In the genomic region with DNA sequence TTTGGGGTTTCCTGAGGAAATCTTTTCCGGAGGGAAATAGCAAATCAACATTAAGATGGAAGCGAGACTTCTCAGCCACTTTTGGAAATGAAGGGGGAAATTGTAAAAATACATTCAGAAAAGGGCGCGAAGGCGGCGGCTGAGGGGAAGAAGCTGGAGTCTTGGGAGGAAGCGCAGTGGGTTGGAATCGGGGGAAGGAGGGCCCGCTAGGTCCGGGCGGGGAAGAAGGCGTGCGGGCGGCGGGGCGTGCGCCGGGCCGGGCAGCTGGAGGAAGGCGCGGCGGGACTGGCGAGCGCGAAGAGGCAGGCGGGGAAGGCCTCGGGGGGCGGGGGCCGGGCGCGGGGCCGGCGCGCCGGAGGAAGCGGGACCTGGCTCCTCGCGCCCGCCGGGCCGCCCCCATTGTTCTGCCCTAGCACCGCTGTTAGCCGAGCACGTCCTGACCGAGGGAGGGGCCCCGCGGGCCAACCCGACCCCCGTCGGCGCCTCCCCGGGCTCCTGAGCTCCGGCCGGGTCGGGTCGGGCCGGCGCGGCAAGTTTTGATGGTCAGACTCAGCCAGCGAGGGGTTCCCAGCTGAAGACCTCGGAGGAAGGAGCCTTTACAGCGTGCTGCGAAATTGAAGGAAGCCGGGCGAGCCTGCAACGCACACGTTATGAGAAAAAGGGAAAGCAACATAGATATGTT, we compare ENCODE assay signal across 1 cellular context.
A peak's percentile ranks its signal among the peaks of the same experiment; 100 is the strongest.
TF ChIP-seq lines count a peak whose summit lies in the region.

No MANE protein-coding gene starts in this region.

TF ChIP-seq in K562, 482 proteins besides CTCF, POLR2A, EP300 and RAD21 (continued from another document and continues in another):
- TF ChIP-seq TRIM24 (IDR thresholded peaks at IDR 0.05) (no peak), RBM39 (optimal IDR thresholded peaks at IDR 0.05; ENCODE audit: low read depth, low read length) (no peak), CCAR2 (IDR thresholded peaks at IDR 0.05; ENCODE audit: low read depth, low read length) (no peak), SMC3 (conservative IDR thresholded peaks at IDR 0.05; ENCODE audit: insufficient read depth, low read depth, low read length) (no peak), SAFB2 (IDR thresholded peaks at IDR 0.05; ENCODE audit: borderline replicate concordance, low read depth, low read length, severe bottlenecking) (no peak), GTF2E2 (tag; IDR thresholded peaks at IDR 0.05) (peak; percentile 81), CAMTA2 (CRISPR knock-in tag; conservative IDR thresholded peaks at IDR 0.05) (no peak), GABPB2 (CRISPR knock-in tag; conservative IDR thresholded peaks at IDR 0.05) (no peak), ZNF766 (CRISPR knock-in tag; conservative IDR thresholded peaks at IDR 0.05) (no peak; the same call in 1 of the 2 replicates), ZNF23 (CRISPR knock-in tag; IDR thresholded peaks at IDR 0.05) (no peak), E2F3 (CRISPR knock-in tag; IDR thresholded peaks at IDR 0.05) (no peak; the same call in 1 of the 2 replicates), CBX1 (IDR thresholded peaks at IDR 0.05; ENCODE audit: low read depth) (0 out of 2 replicates have a peak, but pooled peaks have one; percentile 35), ZSCAN32 (CRISPR knock-in tag; IDR thresholded peaks at IDR 0.05) (no peak), HIVEP1 (CRISPR knock-in tag; IDR thresholded peaks at IDR 0.05) (no peak), ZNF133 (CRISPR knock-in tag; IDR thresholded peaks at IDR 0.05) (no peak), PPARD (CRISPR knock-in tag; IDR thresholded peaks at IDR 0.05) (no peak), POLR2AphosphoS5 (IDR thresholded peaks at IDR 0.05; ENCODE audit: control insufficient read depth, insufficient read depth, low read depth, low read length) (no peak; the same call in 1 of the 2 replicates), SRF (CRISPR knock-in tag; IDR thresholded peaks at IDR 0.05) (no peak), ESRRB (CRISPR knock-in tag; IDR thresholded peaks at IDR 0.05; ENCODE audit: borderline replicate concordance) (no peak), ZNF134 (CRISPR knock-in tag; conservative IDR thresholded peaks at IDR 0.05) (no peak), ZNF830 (CRISPR knock-in tag; IDR thresholded peaks at IDR 0.05) (no peak), TCFL5 (CRISPR knock-in tag; conservative IDR thresholded peaks at IDR 0.05) (no peak), MCM3 (IDR thresholded peaks at IDR 0.05) (no peak), RNF2 (IDR thresholded peaks at IDR 0.05) (no peak), ZNF507 (tag; conservative IDR thresholded peaks at IDR 0.05) (no peak), SOX6 (IDR thresholded peaks at IDR 0.05) (no peak; the same call in 1 of the 2 replicates), CXXC5 (CRISPR knock-in tag; IDR thresholded peaks at IDR 0.05) (peak; percentile 50; the same call in 1 of the 2 replicates)
- TF ChIP-seq, protein P1, sequence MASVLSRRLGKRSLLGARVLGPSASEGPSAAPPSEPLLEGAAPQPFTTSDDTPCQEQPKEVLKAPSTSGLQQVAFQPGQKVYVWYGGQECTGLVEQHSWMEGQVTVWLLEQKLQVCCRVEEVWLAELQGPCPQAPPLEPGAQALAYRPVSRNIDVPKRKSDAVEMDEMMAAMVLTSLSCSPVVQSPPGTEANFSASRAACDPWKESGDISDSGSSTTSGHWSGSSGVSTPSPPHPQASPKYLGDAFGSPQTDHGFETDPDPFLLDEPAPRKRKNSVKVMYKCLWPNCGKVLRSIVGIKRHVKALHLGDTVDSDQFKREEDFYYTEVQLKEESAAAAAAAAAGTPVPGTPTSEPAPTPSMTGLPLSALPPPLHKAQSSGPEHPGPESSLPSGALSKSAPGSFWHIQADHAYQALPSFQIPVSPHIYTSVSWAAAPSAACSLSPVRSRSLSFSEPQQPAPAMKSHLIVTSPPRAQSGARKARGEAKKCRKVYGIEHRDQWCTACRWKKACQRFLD (CRISPR knock-in tag; IDR thresholded peaks at IDR 0.05) = no peak
- TF ChIP-seq, protein P2, sequence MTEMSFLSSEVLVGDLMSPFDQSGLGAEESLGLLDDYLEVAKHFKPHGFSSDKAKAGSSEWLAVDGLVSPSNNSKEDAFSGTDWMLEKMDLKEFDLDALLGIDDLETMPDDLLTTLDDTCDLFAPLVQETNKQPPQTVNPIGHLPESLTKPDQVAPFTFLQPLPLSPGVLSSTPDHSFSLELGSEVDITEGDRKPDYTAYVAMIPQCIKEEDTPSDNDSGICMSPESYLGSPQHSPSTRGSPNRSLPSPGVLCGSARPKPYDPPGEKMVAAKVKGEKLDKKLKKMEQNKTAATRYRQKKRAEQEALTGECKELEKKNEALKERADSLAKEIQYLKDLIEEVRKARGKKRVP (CRISPR knock-in tag; IDR thresholded peaks at IDR 0.05) = no peak
- TF ChIP-seq, protein P3, sequence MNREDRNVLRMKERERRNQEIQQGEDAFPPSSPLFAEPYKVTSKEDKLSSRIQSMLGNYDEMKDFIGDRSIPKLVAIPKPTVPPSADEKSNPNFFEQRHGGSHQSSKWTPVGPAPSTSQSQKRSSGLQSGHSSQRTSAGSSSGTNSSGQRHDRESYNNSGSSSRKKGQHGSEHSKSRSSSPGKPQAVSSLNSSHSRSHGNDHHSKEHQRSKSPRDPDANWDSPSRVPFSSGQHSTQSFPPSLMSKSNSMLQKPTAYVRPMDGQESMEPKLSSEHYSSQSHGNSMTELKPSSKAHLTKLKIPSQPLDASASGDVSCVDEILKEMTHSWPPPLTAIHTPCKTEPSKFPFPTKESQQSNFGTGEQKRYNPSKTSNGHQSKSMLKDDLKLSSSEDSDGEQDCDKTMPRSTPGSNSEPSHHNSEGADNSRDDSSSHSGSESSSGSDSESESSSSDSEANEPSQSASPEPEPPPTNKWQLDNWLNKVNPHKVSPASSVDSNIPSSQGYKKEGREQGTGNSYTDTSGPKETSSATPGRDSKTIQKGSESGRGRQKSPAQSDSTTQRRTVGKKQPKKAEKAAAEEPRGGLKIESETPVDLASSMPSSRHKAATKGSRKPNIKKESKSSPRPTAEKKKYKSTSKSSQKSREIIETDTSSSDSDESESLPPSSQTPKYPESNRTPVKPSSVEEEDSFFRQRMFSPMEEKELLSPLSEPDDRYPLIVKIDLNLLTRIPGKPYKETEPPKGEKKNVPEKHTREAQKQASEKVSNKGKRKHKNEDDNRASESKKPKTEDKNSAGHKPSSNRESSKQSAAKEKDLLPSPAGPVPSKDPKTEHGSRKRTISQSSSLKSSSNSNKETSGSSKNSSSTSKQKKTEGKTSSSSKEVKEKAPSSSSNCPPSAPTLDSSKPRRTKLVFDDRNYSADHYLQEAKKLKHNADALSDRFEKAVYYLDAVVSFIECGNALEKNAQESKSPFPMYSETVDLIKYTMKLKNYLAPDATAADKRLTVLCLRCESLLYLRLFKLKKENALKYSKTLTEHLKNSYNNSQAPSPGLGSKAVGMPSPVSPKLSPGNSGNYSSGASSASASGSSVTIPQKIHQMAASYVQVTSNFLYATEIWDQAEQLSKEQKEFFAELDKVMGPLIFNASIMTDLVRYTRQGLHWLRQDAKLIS (CRISPR knock-in tag; IDR thresholded peaks at IDR 0.05) = no peak
- TF ChIP-seq, protein P4, sequence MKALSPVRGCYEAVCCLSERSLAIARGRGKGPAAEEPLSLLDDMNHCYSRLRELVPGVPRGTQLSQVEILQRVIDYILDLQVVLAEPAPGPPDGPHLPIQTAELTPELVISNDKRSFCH (CRISPR knock-in tag; IDR thresholded peaks at IDR 0.05) = no peak
- TF ChIP-seq, protein P4 (tag; IDR thresholded peaks at IDR 0.05) = no peak
- TF ChIP-seq, protein P5, sequence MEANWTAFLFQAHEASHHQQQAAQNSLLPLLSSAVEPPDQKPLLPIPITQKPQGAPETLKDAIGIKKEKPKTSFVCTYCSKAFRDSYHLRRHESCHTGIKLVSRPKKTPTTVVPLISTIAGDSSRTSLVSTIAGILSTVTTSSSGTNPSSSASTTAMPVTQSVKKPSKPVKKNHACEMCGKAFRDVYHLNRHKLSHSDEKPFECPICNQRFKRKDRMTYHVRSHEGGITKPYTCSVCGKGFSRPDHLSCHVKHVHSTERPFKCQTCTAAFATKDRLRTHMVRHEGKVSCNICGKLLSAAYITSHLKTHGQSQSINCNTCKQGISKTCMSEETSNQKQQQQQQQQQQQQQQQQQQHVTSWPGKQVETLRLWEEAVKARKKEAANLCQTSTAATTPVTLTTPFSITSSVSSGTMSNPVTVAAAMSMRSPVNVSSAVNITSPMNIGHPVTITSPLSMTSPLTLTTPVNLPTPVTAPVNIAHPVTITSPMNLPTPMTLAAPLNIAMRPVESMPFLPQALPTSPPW (CRISPR knock-in tag; IDR thresholded peaks at IDR 0.05) = peak; percentile 7; the same call in 1 of the 2 replicates
- TF ChIP-seq, protein P6, sequence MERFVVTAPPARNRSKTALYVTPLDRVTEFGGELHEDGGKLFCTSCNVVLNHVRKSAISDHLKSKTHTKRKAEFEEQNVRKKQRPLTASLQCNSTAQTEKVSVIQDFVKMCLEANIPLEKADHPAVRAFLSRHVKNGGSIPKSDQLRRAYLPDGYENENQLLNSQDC (CRISPR knock-in tag; IDR thresholded peaks at IDR 0.05) = no peak
- TF ChIP-seq, protein P7, sequence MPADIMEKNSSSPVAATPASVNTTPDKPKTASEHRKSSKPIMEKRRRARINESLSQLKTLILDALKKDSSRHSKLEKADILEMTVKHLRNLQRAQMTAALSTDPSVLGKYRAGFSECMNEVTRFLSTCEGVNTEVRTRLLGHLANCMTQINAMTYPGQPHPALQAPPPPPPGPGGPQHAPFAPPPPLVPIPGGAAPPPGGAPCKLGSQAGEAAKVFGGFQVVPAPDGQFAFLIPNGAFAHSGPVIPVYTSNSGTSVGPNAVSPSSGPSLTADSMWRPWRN (IDR thresholded peaks at IDR 0.05; ENCODE audit: low read depth) = no peak
- TF ChIP-seq, protein P8, sequence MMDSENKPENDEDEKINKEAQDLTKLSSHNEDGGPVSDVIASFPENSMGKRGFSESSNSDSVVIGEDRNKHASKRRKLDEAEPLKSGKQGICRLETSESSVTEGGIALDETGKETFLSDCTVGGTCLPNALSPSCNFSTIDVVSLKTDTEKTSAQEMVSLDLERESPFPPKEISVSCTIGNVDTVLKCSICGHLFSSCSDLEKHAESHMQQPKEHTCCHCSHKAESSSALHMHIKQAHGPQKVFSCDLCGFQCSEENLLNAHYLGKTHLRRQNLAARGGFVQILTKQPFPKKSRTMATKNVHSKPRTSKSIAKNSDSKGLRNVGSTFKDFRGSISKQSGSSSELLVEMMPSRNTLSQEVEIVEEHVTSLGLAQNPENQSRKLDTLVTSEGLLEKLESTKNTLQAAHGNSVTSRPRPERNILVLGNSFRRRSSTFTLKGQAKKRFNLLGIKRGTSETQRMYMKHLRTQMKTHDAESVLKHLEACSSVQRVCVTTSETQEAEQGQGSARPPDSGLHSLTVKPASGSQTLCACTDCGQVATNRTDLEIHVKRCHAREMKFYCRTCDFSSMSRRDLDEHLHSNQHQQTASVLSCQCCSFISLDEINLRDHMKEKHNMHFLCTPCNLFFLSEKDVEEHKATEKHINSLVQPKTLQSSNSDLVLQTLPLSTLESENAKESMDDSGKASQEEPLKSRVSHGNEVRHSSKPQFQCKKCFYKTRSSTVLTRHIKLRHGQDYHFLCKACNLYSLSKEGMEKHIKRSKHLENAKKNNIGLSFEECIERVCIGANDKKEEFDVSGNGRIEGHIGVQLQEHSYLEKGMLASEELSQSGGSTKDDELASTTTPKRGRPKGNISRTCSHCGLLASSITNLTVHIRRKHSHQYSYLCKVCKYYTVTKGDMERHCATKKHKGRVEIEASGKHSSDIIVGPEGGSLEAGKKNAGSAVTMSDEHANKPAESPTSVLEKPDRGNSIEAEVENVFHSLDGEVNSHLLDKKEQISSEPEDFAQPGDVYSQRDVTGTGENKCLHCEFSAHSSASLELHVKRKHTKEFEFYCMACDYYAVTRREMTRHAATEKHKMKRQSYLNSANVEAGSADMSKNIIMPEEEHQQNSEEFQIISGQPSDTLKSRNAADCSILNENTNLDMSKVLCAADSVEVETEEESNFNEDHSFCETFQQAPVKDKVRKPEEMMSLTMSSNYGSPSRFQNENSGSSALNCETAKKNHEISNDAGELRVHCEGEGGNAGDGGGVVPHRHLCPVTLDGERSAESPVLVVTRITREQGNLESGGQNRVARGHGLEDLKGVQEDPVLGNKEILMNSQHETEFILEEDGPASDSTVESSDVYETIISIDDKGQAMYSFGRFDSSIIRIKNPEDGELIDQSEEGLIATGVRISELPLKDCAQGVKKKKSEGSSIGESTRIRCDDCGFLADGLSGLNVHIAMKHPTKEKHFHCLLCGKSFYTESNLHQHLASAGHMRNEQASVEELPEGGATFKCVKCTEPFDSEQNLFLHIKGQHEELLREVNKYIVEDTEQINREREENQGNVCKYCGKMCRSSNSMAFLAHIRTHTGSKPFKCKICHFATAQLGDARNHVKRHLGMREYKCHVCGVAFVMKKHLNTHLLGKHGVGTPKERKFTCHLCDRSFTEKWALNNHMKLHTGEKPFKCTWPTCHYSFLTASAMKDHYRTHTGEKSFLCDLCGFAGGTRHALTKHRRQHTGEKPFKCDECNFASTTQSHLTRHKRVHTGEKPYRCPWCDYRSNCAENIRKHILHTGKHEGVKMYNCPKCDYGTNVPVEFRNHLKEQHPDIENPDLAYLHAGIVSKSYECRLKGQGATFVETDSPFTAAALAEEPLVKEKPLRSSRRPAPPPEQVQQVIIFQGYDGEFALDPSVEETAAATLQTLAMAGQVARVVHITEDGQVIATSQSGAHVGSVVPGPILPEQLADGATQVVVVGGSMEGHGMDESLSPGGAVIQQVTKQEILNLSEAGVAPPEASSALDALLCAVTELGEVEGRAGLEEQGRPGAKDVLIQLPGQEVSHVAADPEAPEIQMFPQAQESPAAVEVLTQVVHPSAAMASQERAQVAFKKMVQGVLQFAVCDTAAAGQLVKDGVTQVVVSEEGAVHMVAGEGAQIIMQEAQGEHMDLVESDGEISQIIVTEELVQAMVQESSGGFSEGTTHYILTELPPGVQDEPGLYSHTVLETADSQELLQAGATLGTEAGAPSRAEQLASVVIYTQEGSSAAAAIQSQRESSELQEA (IDR thresholded peaks at IDR 0.05; ENCODE audit: low read depth) = no peak
- TF ChIP-seq, protein P9, sequence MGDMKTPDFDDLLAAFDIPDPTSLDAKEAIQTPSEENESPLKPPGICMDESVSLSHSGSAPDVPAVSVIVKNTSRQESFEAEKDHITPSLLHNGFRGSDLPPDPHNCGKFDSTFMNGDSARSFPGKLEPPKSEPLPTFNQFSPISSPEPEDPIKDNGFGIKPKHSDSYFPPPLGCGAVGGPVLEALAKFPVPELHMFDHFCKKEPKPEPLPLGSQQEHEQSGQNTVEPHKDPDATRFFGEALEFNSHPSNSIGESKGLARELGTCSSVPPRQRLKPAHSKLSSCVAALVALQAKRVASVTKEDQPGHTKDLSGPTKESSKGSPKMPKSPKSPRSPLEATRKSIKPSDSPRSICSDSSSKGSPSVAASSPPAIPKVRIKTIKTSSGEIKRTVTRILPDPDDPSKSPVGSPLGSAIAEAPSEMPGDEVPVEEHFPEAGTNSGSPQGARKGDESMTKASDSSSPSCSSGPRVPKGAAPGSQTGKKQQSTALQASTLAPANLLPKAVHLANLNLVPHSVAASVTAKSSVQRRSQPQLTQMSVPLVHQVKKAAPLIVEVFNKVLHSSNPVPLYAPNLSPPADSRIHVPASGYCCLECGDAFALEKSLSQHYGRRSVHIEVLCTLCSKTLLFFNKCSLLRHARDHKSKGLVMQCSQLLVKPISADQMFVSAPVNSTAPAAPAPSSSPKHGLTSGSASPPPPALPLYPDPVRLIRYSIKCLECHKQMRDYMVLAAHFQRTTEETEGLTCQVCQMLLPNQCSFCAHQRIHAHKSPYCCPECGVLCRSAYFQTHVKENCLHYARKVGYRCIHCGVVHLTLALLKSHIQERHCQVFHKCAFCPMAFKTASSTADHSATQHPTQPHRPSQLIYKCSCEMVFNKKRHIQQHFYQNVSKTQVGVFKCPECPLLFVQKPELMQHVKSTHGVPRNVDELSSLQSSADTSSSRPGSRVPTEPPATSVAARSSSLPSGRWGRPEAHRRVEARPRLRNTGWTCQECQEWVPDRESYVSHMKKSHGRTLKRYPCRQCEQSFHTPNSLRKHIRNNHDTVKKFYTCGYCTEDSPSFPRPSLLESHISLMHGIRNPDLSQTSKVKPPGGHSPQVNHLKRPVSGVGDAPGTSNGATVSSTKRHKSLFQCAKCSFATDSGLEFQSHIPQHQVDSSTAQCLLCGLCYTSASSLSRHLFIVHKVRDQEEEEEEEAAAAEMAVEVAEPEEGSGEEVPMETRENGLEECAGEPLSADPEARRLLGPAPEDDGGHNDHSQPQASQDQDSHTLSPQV (IDR thresholded peaks at IDR 0.05) = no peak
